8 cellular contexts compared by ENCODE assay signal in the genomic region with DNA sequence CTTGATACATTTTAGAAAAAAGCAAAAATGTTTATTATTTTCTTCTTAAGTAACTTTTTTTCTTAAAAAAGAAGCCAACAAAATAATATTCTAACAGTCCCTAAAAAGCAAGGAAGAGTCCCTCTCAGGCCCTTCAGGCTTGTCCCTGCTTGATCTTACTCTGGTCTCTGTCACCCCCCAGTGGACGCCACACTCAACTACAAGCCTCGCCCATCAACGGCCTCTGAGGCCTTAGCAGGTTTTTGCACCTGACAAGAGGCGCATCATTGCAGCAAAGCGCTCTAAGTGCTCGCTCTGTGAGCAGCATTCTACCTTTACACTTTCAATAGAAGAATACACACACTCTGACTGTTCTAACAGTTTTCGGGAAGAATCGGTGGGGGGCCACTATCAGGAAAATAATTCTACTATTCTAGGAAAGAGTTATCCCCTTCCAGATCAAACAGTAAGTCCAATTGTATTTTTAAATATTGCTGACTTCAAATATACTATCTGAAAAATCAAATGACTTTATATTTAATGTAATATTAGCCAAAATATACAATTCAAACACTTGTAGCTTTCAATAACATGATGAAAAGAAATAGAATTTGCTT.
A peak's percentile ranks its signal among the peaks of the same experiment; 100 is the strongest.
DNase-seq lines count a peak whose midpoint lies in the region; ATAC-seq, FAIRE-seq and TF ChIP-seq lines count a peak whose summit lies in the region.

No MANE protein-coding gene starts in this region.

- H3K4me3 ChIP-seq in H1 (ENCODE audit: extremely low read depth in 1 of 4, insufficient read depth in 2 of 4, low read depth in 3 of 4, low read length in 4 of 4), result no peak overlapping the region

- peaks cover 4 to 26% (median 21%) of the 10 kb centered on the region in 4 experiments; a peak in 6 of 7 replicates for H3K4me1 ChIP-seq in H1 (replicated peaks in 1 of 4; ENCODE audit: control insufficient read depth in 3 of 4, insufficient read depth in 4 of 4, low read length in 3 of 4)

- no peak overlapping the region for H2BK120ac ChIP-seq in H1 (replicated peaks; ENCODE audit: low read depth, low read length)

- TF ChIP-seq POLR2A in H1 (IDR thresholded peaks at IDR 0.05; ENCODE audit: control extremely low read depth in 1 of 2, low read depth in 2 of 2, low read length in 2 of 2), result no peak

- TF ChIP-seq CTCF in H1 (IDR thresholded peaks at IDR 0.05; ENCODE audit: control extremely low read depth in 1 of 3, insufficient read depth in 1 of 3, low read depth in 1 of 3, low read length in 3 of 3), result peak; percentile 86 to 93 (median 92)

- H3K27me3 ChIP-seq in H1 (replicated peaks in 1 of 4; ENCODE audit: control insufficient read depth in 3 of 4, extremely low read depth in 1 of 4, insufficient read depth in 3 of 4, low read length in 3 of 4), result no peaks in the 10 kb centered on the region

- H3K36me3 Mint-ChIP-seq in activated CD8-positive, alpha-beta T cell treated with anti-CD3 and anti-CD28 coated beads, Interleukin-2, amount 10 ng/mL, durations not matched to agents 7 days and 5 days (ENCODE audit: low read depth), result no peaks in the 10 kb centered on the region

- no peak overlapping the region for H4K5ac ChIP-seq in H1 (ENCODE audit: insufficient read length, low read depth, low read length)

- POLR2A ChIA-PET in activated CD8-positive, alpha-beta T cell treated with anti-CD3 and anti-CD28 coated beads, Interleukin-2, amount 10 ng/mL, durations not matched to agents 7 days and 5 days (lab: Charles Lee), result no interaction called here
- POLR2A ChIA-PET in H1 (lab: Charles Lee; ENCODE audit: partially characterized antibody), result interaction anchor here (1.3 kb wide), 1 partner anchor 14 kb away, joined by 3 read pairs; no protein-coding TSS in a partner anchor

- no peak overlapping the region for H3K14ac ChIP-seq in H1 (ENCODE audit: insufficient read length)

- H3K27me3 Mint-ChIP-seq in activated CD8-positive, alpha-beta T cell treated with anti-CD3 and anti-CD28 coated beads, Interleukin-2, amount 10 ng/mL, durations not matched to agents 7 days and 5 days (ENCODE audit: low read depth), result no peaks in the 10 kb centered on the region

- no peak overlapping the region for H3K27ac Mint-ChIP-seq in activated CD8-positive, alpha-beta T cell treated with anti-CD3 and anti-CD28 coated beads, Interleukin-2, amount 10 ng/mL, durations not matched to agents 7 days and 5 days

- no peak overlapping the region for H2BK20ac ChIP-seq in H1 (ENCODE audit: low read length)

- no peaks in the 10 kb centered on the region for H3K4me1 Mint-ChIP-seq in activated CD8-positive, alpha-beta T cell treated with anti-CD3 and anti-CD28 coated beads, Interleukin-2, amount 10 ng/mL, durations not matched to agents 7 days and 5 days (ENCODE audit: low read depth)

- H3K4ac ChIP-seq in H1 (replicated peaks; ENCODE audit: insufficient read length, low read depth, low read length), result no peak overlapping the region

- H3K27ac ChIP-seq in H1 (ENCODE audit: low read depth, low read length), result no peak overlapping the region

- H3K4me2 ChIP-seq in H1 (ENCODE audit: insufficient read depth in 1 of 2, low read depth in 2 of 2, low read length in 2 of 2), result no peak overlapping the region

- H2BK12ac ChIP-seq in H1 (ENCODE audit: low read depth, low read length), result no peak overlapping the region

- no peaks in the 10 kb centered on the region; a peak in 1 of 8 replicates for H3K36me3 ChIP-seq in H1 (ENCODE audit: control insufficient read depth in 2 of 4, insufficient read depth in 4 of 4, low read length in 3 of 4)

- H4K20me1 ChIP-seq in H1 (replicated peaks in 1 of 2; ENCODE audit: control insufficient read depth in 1 of 2, insufficient read depth in 2 of 2, low read length in 2 of 2), result peaks cover 0 to 1% of the 10 kb centered on the region in 2 experiments

- no peaks in the 10 kb centered on the region for H3K9me3 Mint-ChIP-seq in activated CD8-positive, alpha-beta T cell treated with anti-CD3 and anti-CD28 coated beads, Interleukin-2, amount 10 ng/mL, durations not matched to agents 7 days and 5 days (ENCODE audit: insufficient read depth)

- no peaks in the 10 kb centered on the region for H3K9me3 ChIP-seq in H1 (ENCODE audit: insufficient read depth in 2 of 2, low read depth in 1 of 2, low read length in 1 of 2)

- no peak overlapping the region for H4K91ac ChIP-seq in H1 (replicated peaks; ENCODE audit: insufficient read length, low read length)

- no peak overlapping the region for H2BK15ac ChIP-seq in H1 (ENCODE audit: low read length)

- no peak overlapping the region for H3K9ac ChIP-seq in H1 (replicated peaks in 1 of 4; ENCODE audit: extremely low read depth in 1 of 4, low read depth in 3 of 4, low read length in 3 of 4)

- no peak overlapping the region for H3K18ac ChIP-seq in H1 (ENCODE audit: extremely low read depth, low read length)

- WGBS in H1 (ENCODE audit: extremely low coverage in 1 of 2, insufficient coverage in 1 of 2, insufficient read length in 1 of 2, insufficient replicate concordance in 2 of 2, low coverage in 1 of 2, low lambda C conversion rate in 2 of 2, missing lambda C conversion rate in 1 of 2), 2 experiments, result 22% methylated on average over 8 of the region's 8 CpGs; no CpG with 5 or more reads in 1 of the 2 experiments

- TF ChIP-seq RAD21 in H1 (IDR thresholded peaks at IDR 0.05 in 1 of 2, conservative IDR thresholded peaks at IDR 0.05 in 1 of 2; ENCODE audit: low read depth in 2 of 2, low read length in 2 of 2), result peak; percentile 98

- DNase-seq in NCI-H2196 (lab: John Stamatoyannopoulos, UW; ENCODE audit: unreplicated experiment) (peak; percentile 16), NCI-H2196 treated with DMSO at 0.1 percent for 48 hours (lab: John Stamatoyannopoulos, UW; ENCODE audit: unreplicated experiment) (no peak), NCI-H69 (lab: John Stamatoyannopoulos, UW) (peak; percentile 54), H1 (ENCODE audit: low read depth in 1 of 2, low spot score in 2 of 2) (peak; percentile 70 to 91), mucosa of gallbladder (ENCODE audit: low spot score) (peak; percentile 43)
- DNase-seq in activated CD8-positive, alpha-beta T cell treated with anti-CD3 and anti-CD28 coated beads, Interleukin-2, amount 10 ng/mL, durations not matched to agents 7 days and 5 days, result peak; percentile 79
- DNase-seq in stimulated activated CD8-positive, alpha-beta memory T cell treated with anti-CD3 and anti-CD28 coated beads, Interleukin-7, amount 100 ng/mL, for 1 hour (ENCODE audit: low read depth in 2 of 2), result peak; percentile 36 to 52

- CTCF ChIA-PET in activated CD8-positive, alpha-beta T cell treated with anti-CD3 and anti-CD28 coated beads, Interleukin-2, amount 10 ng/mL, durations not matched to agents 7 days and 5 days (lab: Charles Lee), result interaction anchor here (1.2 kb wide), 1 partner anchor 13 kb away, joined by 4 read pairs; no protein-coding TSS in a partner anchor
- CTCF ChIA-PET in H1 (lab: Charles Lee; ENCODE audit: partially characterized antibody), result interaction anchor here (0.7 to 2.6 kb wide), 7 partner anchors 11 to 83 kb away, joined by 4 to 8 read pairs (median 4); no protein-coding TSS in a partner anchor

- no peak overlapping the region for H2AFZ ChIP-seq in H1 (ENCODE audit: low read length)

- peak; percentile 87 for ATAC-seq in HG02870 (IDR thresholded peaks at IDR 0.05; ENCODE audit: unreplicated experiment)
- ATAC-seq in activated CD8-positive, alpha-beta T cell treated with anti-CD3 and anti-CD28 coated beads, Interleukin-2, amount 10 ng/mL, durations not matched to agents 7 days and 5 days, result peak; percentile 92

- peaks cover 7% of the 10 kb centered on the region; the same call in 1 of the 2 replicates for H3K79me1 ChIP-seq in H1 (ENCODE audit: low read depth, low read length)

- no peak overlapping the region for H2AK5ac ChIP-seq in H1 (ENCODE audit: low read depth, low read length)

- H3K4me3 Mint-ChIP-seq in activated CD8-positive, alpha-beta T cell treated with anti-CD3 and anti-CD28 coated beads, Interleukin-2, amount 10 ng/mL, durations not matched to agents 7 days and 5 days, result no peak overlapping the region

- H3K23me2 ChIP-seq in H1 (ENCODE audit: low read depth, low read length), result peaks cover 2% of the 10 kb centered on the region; the same call in 1 of the 2 replicates

- H3K79me2 ChIP-seq in H1 (ENCODE audit: control insufficient read depth in 1 of 2, insufficient read depth in 2 of 2, low read length in 2 of 2), result peaks cover 0 to 10% of the 10 kb centered on the region in 2 experiments; a peak in 2 of 4 replicates

- H2BK5ac ChIP-seq in H1 (ENCODE audit: low read depth, low read length), result no peak overlapping the region

- H3K23ac ChIP-seq in H1 (ENCODE audit: insufficient read length), result no peak overlapping the region

- no peak for TF ChIP-seq EP300 in H1 (IDR thresholded peaks at IDR 0.05; ENCODE audit: borderline replicate concordance in 1 of 2, low read depth in 2 of 2, low read length in 2 of 2)

- H3K56ac ChIP-seq in H1 (replicated peaks; ENCODE audit: insufficient read length, low read depth, low read length), result no peak overlapping the region

- peak; percentile 88 for FAIRE-seq in H1 (lab: Jason Lieb, UNC)

- H4K8ac ChIP-seq in H1 (ENCODE audit: extremely low read depth, insufficient read depth, low read length), result no peak overlapping the region

TF ChIP-seq in H1, 55 proteins besides CTCF, POLR2A, EP300 and RAD21:
- no peak for TF ChIP-seq BRCA1 (IDR thresholded peaks at IDR 0.05; ENCODE audit: low read depth, low read length)
- peak; percentile 19 for TF ChIP-seq NANOG (IDR thresholded peaks at IDR 0.05; ENCODE audit: insufficient read depth, low read depth, low read length, poor library complexity, severe bottlenecking)
- TF ChIP-seq JUND (IDR thresholded peaks at IDR 0.05; ENCODE audit: low read length), result 0 out of 2 replicates have a peak, but pooled peaks have one; percentile 9
- TF ChIP-seq RFX5 (IDR thresholded peaks at IDR 0.05; ENCODE audit: borderline replicate concordance, low read depth, low read length), result no peak
TF ChIP-seq in H1: peak in this region for 2.
